Comparison of ENCODE assay signal across 14 cellular contexts in the genomic region with DNA sequence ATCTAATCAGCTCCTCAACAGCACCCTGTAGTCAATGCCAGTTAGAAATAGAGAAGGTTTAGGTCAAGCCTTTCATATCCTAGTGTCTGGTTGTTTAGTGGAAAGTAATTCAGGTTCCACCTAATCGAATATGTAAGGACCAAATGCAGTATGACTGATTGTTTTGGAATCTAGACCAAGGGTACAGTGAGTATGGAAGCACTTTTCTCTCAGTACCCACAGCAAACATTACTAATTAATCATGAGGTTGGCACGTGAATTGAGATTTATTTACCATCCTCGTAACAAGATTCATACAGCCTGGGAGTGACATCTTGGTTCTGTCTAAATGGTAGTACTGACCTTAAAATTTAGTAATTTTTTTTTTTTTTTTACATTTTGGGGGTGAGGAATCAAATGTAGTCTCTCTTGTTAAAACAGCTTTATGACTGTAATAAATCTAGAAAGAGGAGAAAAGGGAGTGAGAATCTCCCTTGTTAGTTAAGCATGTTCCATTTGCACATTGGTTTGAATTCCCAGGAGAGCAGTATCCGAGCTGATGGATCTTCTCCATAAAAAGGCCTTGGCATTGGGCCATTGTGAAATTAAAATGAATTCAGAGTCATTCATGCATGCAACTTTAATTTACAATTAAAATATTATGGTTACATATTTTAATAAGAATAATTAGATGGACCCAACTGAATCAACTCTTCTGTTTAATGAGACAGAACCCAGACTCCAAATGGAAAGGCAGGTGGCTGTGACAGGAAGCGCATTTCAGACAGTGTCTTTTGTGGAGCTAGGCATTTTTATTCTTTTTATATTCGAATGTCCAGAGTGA. TPM values are rescaled to one million over a fixed set of nuclear protein-coding genes. Genes with fewer than 3 reads are reported as not detected.
A peak's percentile ranks its signal among the peaks of the same experiment; 100 is the strongest.
DNase-seq lines count a peak whose midpoint lies in the region; ATAC-seq and TF ChIP-seq lines count a peak whose summit lies in the region.
"Had no signal": no experiment of that assay in that cellular context is flagged by ENCODE, and none has a peak within 500 bp of the region (broad histone marks: within the 10 kb centered on the region; RNA-seq: fewer than 3 reads in every experiment).

No MANE protein-coding gene starts in this region.

- TF ChIP-seq POLR2A in uterus (IDR thresholded peaks at IDR 0.05) (no peak), upper lobe of left lung (IDR thresholded peaks at IDR 0.05) (no peak)

- H3K36me3 ChIP-seq in colonic mucosa (no peaks in the 10 kb centered on the region), uterus (no peaks in the 10 kb centered on the region), upper lobe of left lung (no peaks in the 10 kb centered on the region)
- H3K36me3 ChIP-seq: breast epithelium, MG63, thoracic aorta had no signal

- no peak for TF ChIP-seq EP300 in upper lobe of left lung (IDR thresholded peaks at IDR 0.05)

- H3K9me3 ChIP-seq in colonic mucosa: no peaks in the 10 kb centered on the region
- H3K9me3 ChIP-seq in uterus: no peaks in the 10 kb centered on the region
- no peaks in the 10 kb centered on the region for H3K9me3 ChIP-seq in upper lobe of left lung
- H3K9me3 ChIP-seq: breast epithelium, MG63, thoracic aorta had no signal

- H3K4me1 ChIP-seq in colonic mucosa: no peaks in the 10 kb centered on the region
- H3K4me1 ChIP-seq in uterus: no peaks in the 10 kb centered on the region
- peaks cover 0 to 4% (median 0%) of the 10 kb centered on the region in 4 donors for H3K4me1 ChIP-seq in upper lobe of left lung
- H3K4me1 ChIP-seq: breast epithelium had no signal

- no peak for ATAC-seq in upper lobe of left lung (ENCODE audit: low FRiP score in 2 of 2)
- no peak for ATAC-seq in GM21723 (IDR thresholded peaks at IDR 0.05; ENCODE audit: unreplicated experiment)

- intact Hi-C loops in colonic mucosa (cut with DNase I) (no loop called here), uterus (cut with DNase I; ENCODE audit: low total_unique reads) (no loop called here)

- TF ChIP-seq CTCF in colonic mucosa (IDR thresholded peaks at IDR 0.05): no peak
- no peak for TF ChIP-seq CTCF in uterus (IDR thresholded peaks at IDR 0.05)
- TF ChIP-seq CTCF in upper lobe of left lung (IDR thresholded peaks at IDR 0.05): no peak

- H3K4me3 ChIP-seq in colonic mucosa (no peak overlapping the region), uterus (no peak overlapping the region), upper lobe of left lung (no peak overlapping the region)
- H3K4me3 ChIP-seq: breast epithelium, MG63, thoracic aorta had no signal

- no peaks in the 10 kb centered on the region for H3K27me3 ChIP-seq in colonic mucosa
- H3K27me3 ChIP-seq in uterus: no peaks in the 10 kb centered on the region
- H3K27me3 ChIP-seq in upper lobe of left lung: no peaks in the 10 kb centered on the region
- H3K27me3 ChIP-seq: breast epithelium, MG63 had no signal

- peak; percentile 16 for DNase-seq in NCI-H146 (lab: John Stamatoyannopoulos, UW)
- DNase-seq in NCI-H146 treated with DMSO at 0.1 percent for 48 hours (lab: John Stamatoyannopoulos, UW; ENCODE audit: unreplicated experiment): no peak
- DNase-seq in NCI-H2171 (lab: John Stamatoyannopoulos, UW): peak; percentile 19
- DNase-seq in colonic mucosa: no peak
- DNase-seq in uterus: no peak
- DNase-seq in upper lobe of left lung: no peak
- DNase-seq in stimulated activated CD4-positive, alpha-beta T cell treated with anti-CD3 and anti-CD28 coated beads, Interleukin-12 subunit alpha, Interleukin-12 subunit beta, amount 100 ng/mL, for 4 hours: no peak
- DNase-seq: activated CD4-positive, alpha-beta T cell treated with anti-CD3 and anti-CD28 coated beads, Interleukin-2, amount 50 U/mL, for 1 hour; activated gamma-delta T cell; MG63 had no signal

- WGBS in upper lobe of left lung, 2 donors: 77 to 84% methylated on average over 6 of the region's 6 CpGs

- H3K27ac ChIP-seq in colonic mucosa (peak overlapping the region; percentile 47), uterus (peak overlapping the region; percentile 26 to 31), upper lobe of left lung (no peak overlapping the region)
- H3K27ac ChIP-seq: breast epithelium, HL-60, thoracic aorta had no signal

- no peak overlapping the region for H3K9ac ChIP-seq in colonic mucosa (ENCODE audit: low read depth in 2 of 2, low read length in 2 of 2)

RNA-seq across cellular contexts. Expression of gene SNX10, which starts 57.5 kb away (rescaled TPM):
- total RNA-seq in colonic mucosa (1 to 10 TPM; 3.1 to 4.9 TPM), uterus (10 to 100 TPM in 2 of 4 donors, 1 to 10 TPM in 2; 7.7 to 16.8 (median 9.7) TPM), upper lobe of left lung (10 to 100 TPM; 24.1 to 78.6 (median 36.4) TPM)

Comparison
In these comparisons a context has a peak if more than half of its experiments do, and no peak if none do; other contexts are left out.
1. DNase-seq: peak in NCI-H146 (single experiment) and NCI-H2171 (single experiment); none in NCI-H146 treated with DMSO at 0.1 percent for 48 hours (single experiment), colonic mucosa (single experiment), uterus (0 of 2), upper lobe of left lung (0 of 2) and stimulated activated CD4-positive, alpha-beta T cell treated with anti-CD3 and anti-CD28 coated beads, Interleukin-12 subunit alpha, Interleukin-12 subunit beta, amount 100 ng/mL, for 4 hours (single experiment).
2. H3K27ac ChIP-seq: peak in colonic mucosa (single experiment) and uterus (2 of 2); none in upper lobe of left lung (0 of 4).